ENCODE assay signal across 11 cellular contexts in the genomic region with DNA sequence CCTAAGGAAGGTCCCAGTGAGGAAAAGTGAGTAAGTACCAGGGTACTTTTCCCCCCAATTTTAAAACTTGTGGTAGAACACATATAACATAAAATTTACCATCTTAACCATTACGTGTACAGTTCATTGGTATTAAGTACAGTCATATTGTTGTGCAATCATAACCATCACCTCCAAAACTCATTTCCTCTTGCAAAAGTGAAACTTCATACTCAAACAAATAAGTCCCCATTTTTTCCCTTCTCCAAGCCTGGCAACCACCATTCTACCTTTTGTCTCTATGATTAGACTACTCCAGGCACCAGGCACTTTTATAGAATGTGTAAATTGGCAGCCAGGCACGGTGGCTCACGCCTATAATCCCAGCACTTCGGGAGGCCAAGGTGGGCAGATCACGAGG. TPM values are rescaled to one million over a fixed set of nuclear protein-coding genes. Genes with fewer than 3 reads are reported as not detected.
DNase-seq lines count a peak whose midpoint lies in the region; ATAC-seq, FAIRE-seq and TF ChIP-seq lines count a peak whose summit lies in the region.
"Had no signal": no experiment of that assay in that cellular context is flagged by ENCODE, and none has a peak within 500 bp of the region (broad histone marks: within the 10 kb centered on the region; RNA-seq: fewer than 3 reads in every experiment).

No MANE protein-coding gene starts in this region.

- no peak overlapping the region for H3K4me3 ChIP-seq in GM12878
- no peak overlapping the region for H3K4me3 ChIP-seq in heart left ventricle
- H3K4me3 ChIP-seq: gastrocnemius medialis, thyroid gland had no signal

- FAIRE-seq in GM12878 (lab: Jason Lieb, UNC): peak; percentile 81

- TF ChIP-seq CTCF in GM12878 (IDR thresholded peaks at IDR 0.05 in 2 of 3, conservative IDR thresholded peaks at IDR 0.05 in 1 of 3; ENCODE audit: control insufficient read depth in 2 of 3, extremely low read depth in 1 of 3, insufficient read depth in 1 of 3, low read depth in 3 of 3, low read length in 3 of 3): no peak
- TF ChIP-seq CTCF in heart left ventricle (IDR thresholded peaks at IDR 0.05): no peak

- no peak for TF ChIP-seq EP300 in GM12878 (IDR thresholded peaks at IDR 0.05; ENCODE audit: borderline replicate concordance in 1 of 2, control insufficient read depth in 1 of 2, low read depth in 2 of 2, low read length in 2 of 2)

- peaks cover 27% of the 10 kb centered on the region for H3K4me1 ChIP-seq in GM12878 (ENCODE audit: control insufficient read depth, insufficient read depth, low read length)
- H3K4me1 ChIP-seq in heart left ventricle: no peaks in the 10 kb centered on the region
- H3K4me1 ChIP-seq: gastrocnemius medialis, thyroid gland had no signal

- RAD21 ChIA-PET in GM12878 (lab: Charles Lee; ENCODE audit: unreplicated experiment): interaction anchor here (1.0 to 2.6 kb wide), 3 partner anchors 40 to 290 kb away, joined by 3 to 8 read pairs (median 6); a partner anchor contains a TSS

- peak; percentile 61 for DNase-seq in CD1c-positive myeloid dendritic cell (ENCODE audit: extremely low spot score)
- DNase-seq in GM12878 (ENCODE audit: low read depth, low spot score): no peak
- no peak for DNase-seq in heart left ventricle
- DNase-seq in amniotic stem cell (lab: John Stamatoyannopoulos, UW): no peak
- DNase-seq in NCI-H1092 (lab: John Stamatoyannopoulos, UW): no peak
- DNase-seq: gastrocnemius medialis, NCI-H82, thyroid gland had no signal

- no peak for TF ChIP-seq RAD21 in GM12878 (IDR thresholded peaks at IDR 0.05; ENCODE audit: insufficient read depth, low read depth, low read length)

- no peaks in the 10 kb centered on the region for H4K20me1 ChIP-seq in GM12878 (ENCODE audit: control insufficient read depth, insufficient read depth)

- peak overlapping the region; percentile 79 for H3K27ac ChIP-seq in GM12878 (ENCODE audit: control insufficient read depth, insufficient read depth)
- H3K27ac ChIP-seq in heart left ventricle: no peak overlapping the region
- H3K27ac ChIP-seq: gastrocnemius medialis, thyroid gland had no signal

- ATAC-seq in GM19397 (IDR thresholded peaks at IDR 0.05; ENCODE audit: unreplicated experiment): peak; percentile 37
- peak; percentile 37 for ATAC-seq in HG03378 (IDR thresholded peaks at IDR 0.05; ENCODE audit: unreplicated experiment)
- ATAC-seq in GM12878: peak; percentile 75
- no peak for ATAC-seq in heart left ventricle
- ATAC-seq in HG02970 (IDR thresholded peaks at IDR 0.05; ENCODE audit: low FRiP score, unreplicated experiment): no peak
- ATAC-seq: gastrocnemius medialis had no signal

- in situ Hi-C loops in GM12878 (cut with MboI): loop anchor here (25.0 kb wide), 1 partner anchor 2005 kb away; no protein-coding TSS in a partner anchor

- no TSS peak for BruUV-seq in GM12878 (replicated peaks; lab: Mats Ljungman, UMichigan)

- intact Hi-C loops in GM12878 (cut with micrococcal nuclease; ENCODE audit: unreplicated experiment) (loop anchor here (10.0 kb wide), 1 partner anchor 293 kb away; no protein-coding TSS in a partner anchor), heart left ventricle (cut with DNase I) (no loop called here)

- TF ChIP-seq POLR2A in GM12878 (IDR thresholded peaks at IDR 0.05; ENCODE audit: low read depth, low read length) (no peak), heart left ventricle (IDR thresholded peaks at IDR 0.05) (no peak)

- no peak overlapping the region for H3K9ac ChIP-seq in GM12878 (ENCODE audit: control insufficient read depth, insufficient read depth, low read length)

- POLR2A ChIA-PET in GM12878 (lab: Charles Lee): interaction anchor here (1.1 to 1.9 kb wide), 2 partner anchors 11 to 27 kb away, joined by 3 to 9 read pairs; a partner anchor contains a TSS

- WGBS in GM12878 (ENCODE audit: insufficient coverage, insufficient replicate concordance, low lambda C conversion rate, missing lambda C conversion rate): 68% methylated on average over 5 of the region's 5 CpGs
- 93 to 97% (median 95%) methylated on average over 5 of the region's 5 CpGs for WGBS in heart left ventricle, 4 donors

- peak overlapping the region; percentile 73 for H3K4me2 ChIP-seq in GM12878 (ENCODE audit: control insufficient read depth, insufficient read depth)

- peaks cover 39% of the 10 kb centered on the region for H3K79me2 ChIP-seq in GM12878 (ENCODE audit: control insufficient read depth, insufficient read depth, low read length)

- CTCF ChIA-PET in GM12878 (lab: Yijun Ruan, JAX): interaction anchor here (1.0 to 2.3 kb wide), 12 partner anchors 8 to 290 kb away, joined by 3 to 16 read pairs (median 6); a partner anchor contains a TSS

- H3K27me3 ChIP-seq in GM12878 (replicated peaks in 1 of 2; ENCODE audit: control insufficient read depth in 2 of 2, insufficient read depth in 2 of 2, low read length in 1 of 2) (no peaks in the 10 kb centered on the region), heart left ventricle (no peaks in the 10 kb centered on the region)
- H3K27me3 ChIP-seq: gastrocnemius medialis, thyroid gland had no signal

- H3K36me3 ChIP-seq in GM12878 (ENCODE audit: control insufficient read depth in 2 of 2, insufficient read depth in 2 of 2, low read length in 1 of 2) (peaks cover 24 to 32% of the 10 kb centered on the region in 2 experiments), heart left ventricle (peaks cover 0 to 46% (median 3%) of the 10 kb centered on the region in 9 donors)
- H3K36me3 ChIP-seq: gastrocnemius medialis, thyroid gland had no signal

- H2AFZ ChIP-seq in GM12878 (ENCODE audit: control insufficient read depth, low read depth, low read length): peak overlapping the region; percentile 73

- H3K9me3 ChIP-seq in GM12878 (replicated peaks; ENCODE audit: control insufficient read depth, insufficient read depth, low read length) (no peaks in the 10 kb centered on the region), heart left ventricle (no peaks in the 10 kb centered on the region)
- H3K9me3 ChIP-seq: gastrocnemius medialis, thyroid gland had no signal

- SMC1A ChIA-PET in GM12878 (lab: Charles Lee; ENCODE audit: uncharacterized antibody, unreplicated experiment): interaction anchor here (0.6 to 3.0 kb wide), 8 partner anchors 7 to 290 kb away, joined by 3 to 14 read pairs (median 5); a partner anchor contains a TSS

RNA-seq across cellular contexts. Expression of a gene that starts 12.2 kb away (rescaled TPM):
- 219 and 229 TPM in 2 replicates for total RNA-seq in GM12878 (2013; cell fraction: nucleolus; rRNA removed)
- total RNA-seq in GM12878 (2014; rRNA removed) (139 and 158 TPM in 2 replicates), GM12878 (2014; rRNA removed; fragmentation: Illumina TruSeq; extraction: Trizol) (150 and 156 TPM in 2 replicates), GM12878 (2021) (108 and 113 TPM in 2 replicates), heart left ventricle (10 to 100 TPM in 2 of 9 donors, 1 to 10 TPM in 7; 3.1 to 25.7 (median 4.7) TPM)
- polyA plus RNA-seq in GM12878 (2011; ENCODE audit: low read depth): 74.2 TPM
- polyA plus RNA-seq in GM12878 (2011; rRNA removed) (241 and 262 TPM in 2 replicates), GM12878 (2014; fragmentation: Illumina TruSeq; extraction: Trizol) (161 and 192 TPM in 2 replicates), GM12878 (2014; fragmentation: Nextera tagmentation; extraction: Ambion mirVana) (100 to 1,000 TPM; 100 to 130 TPM), GM12878 (2014; rRNA removed) (118 and 133 TPM in 2 replicates), GM12878 (2016; fragmentation: Nextera tagmentation; extraction: Ambion mirVana) (100 to 1,000 TPM; 109 to 110 TPM), heart left ventricle (1 to 10 TPM; 1.9 to 4.7 TPM)
- 209 and 229 TPM in 2 replicates for polyA plus RNA-seq in GM12878 (2011; cell fraction: cytosol; rRNA removed)
- 514 and 607 TPM in 2 replicates for polyA plus RNA-seq in GM12878 (2011; cell fraction: nucleus; rRNA removed)
- polyA plus RNA-seq in GM12878 (2012): 59.3 and 84.1 TPM in 2 replicates
- polyA minus RNA-seq in GM12878 (2011; rRNA and poly(A)+ RNA removed): 232 and 236 TPM in 2 replicates
- polyA minus RNA-seq in GM12878 (2011; cell fraction: cytosol; rRNA and poly(A)+ RNA removed): 75.6 and 81.0 TPM in 2 replicates
- 105 and 119 TPM in 2 replicates for polyA minus RNA-seq in GM12878 (2011; cell fraction: nucleus; rRNA and poly(A)+ RNA removed)

RNA-seq across cellular contexts. Expression of a gene that starts 27.5 kb away (rescaled TPM):
- total RNA-seq in GM12878 (2013; cell fraction: nucleolus; rRNA removed): 79.1 and 84.8 TPM in 2 replicates
- 19.5 and 19.7 TPM in 2 replicates for total RNA-seq in GM12878 (2014; rRNA removed)
- 10.0 and 10.6 TPM in 2 replicates for total RNA-seq in GM12878 (2014; rRNA removed; fragmentation: Illumina TruSeq; extraction: Trizol)
- 23.5 and 25.6 TPM in 2 replicates for total RNA-seq in GM12878 (2021)
- polyA plus RNA-seq in GM12878 (2011; ENCODE audit: low read depth): 8.6 TPM
- polyA plus RNA-seq in GM12878 (2011; rRNA removed): 19.1 and 22.1 TPM in 2 replicates
- polyA plus RNA-seq in GM12878 (2011; cell fraction: cytosol; rRNA removed): 13.5 and 18.1 TPM in 2 replicates
- polyA plus RNA-seq in GM12878 (2011; cell fraction: nucleus; rRNA removed): 121 and 130 TPM in 2 replicates
- polyA plus RNA-seq in GM12878 (2012): 15.9 and 16.7 TPM in 2 replicates
- 10.7 and 11.5 TPM in 2 replicates for polyA plus RNA-seq in GM12878 (2014; fragmentation: Illumina TruSeq; extraction: Trizol)
- polyA plus RNA-seq in GM12878 (2014; fragmentation: Nextera tagmentation; extraction: Ambion mirVana): 1 to 10 TPM; 5.2 to 8.0 TPM
- 27.3 and 27.4 TPM in 2 replicates for polyA plus RNA-seq in GM12878 (2014; rRNA removed)
- 10 to 100 TPM; 29.5 to 30.4 TPM for polyA plus RNA-seq in GM12878 (2016; fragmentation: Nextera tagmentation; extraction: Ambion mirVana)
- polyA minus RNA-seq in GM12878 (2011; rRNA and poly(A)+ RNA removed): 11.0 and 13.1 TPM in 2 replicates
- 4.5 and 7.6 TPM in 2 replicates for polyA minus RNA-seq in GM12878 (2011; cell fraction: cytosol; rRNA and poly(A)+ RNA removed)
- 18.5 and 31.2 TPM in 2 replicates for polyA minus RNA-seq in GM12878 (2011; cell fraction: nucleus; rRNA and poly(A)+ RNA removed)
- total RNA-seq in heart left ventricle: 10 to 100 TPM in 1 of 9 donors, 1 to 10 TPM in 8; 5.6 to 11.1 (median 7.3) TPM
- polyA plus RNA-seq in heart left ventricle: 1 to 10 TPM; 5.4 to 6.9 TPM

RNA-seq across cellular contexts. Expression of a gene that starts 40.3 kb away (rescaled TPM):
- total RNA-seq in GM12878 (2013; cell fraction: nucleolus; rRNA removed): 28.7 and 36.3 TPM in 2 replicates
- total RNA-seq in GM12878 (2014; rRNA removed) (10.1 and 11.4 TPM in 2 replicates), GM12878 (2014; rRNA removed; fragmentation: Illumina TruSeq; extraction: Trizol) (12.4 and 13.6 TPM in 2 replicates), GM12878 (2021) (19.8 and 20.0 TPM in 2 replicates), heart left ventricle (1 to 10 TPM; 2.9 to 7.9 (median 5.7) TPM)
- 11.4 TPM for polyA plus RNA-seq in GM12878 (2011; ENCODE audit: low read depth)
- polyA plus RNA-seq in GM12878 (2011; rRNA removed) (19.9 and 21.5 TPM in 2 replicates), GM12878 (2014; fragmentation: Illumina TruSeq; extraction: Trizol) (11.5 and 12.7 TPM in 2 replicates), GM12878 (2014; fragmentation: Nextera tagmentation; extraction: Ambion mirVana) (10 to 100 TPM; 11.8 to 18.6 TPM), GM12878 (2014; rRNA removed) (12.1 and 14.7 TPM in 2 replicates), GM12878 (2016; fragmentation: Nextera tagmentation; extraction: Ambion mirVana) (10 to 100 TPM; 15.7 to 18.3 TPM), heart left ventricle (1 to 10 TPM; 3.8 to 8.2 TPM)
- polyA plus RNA-seq in GM12878 (2011; cell fraction: cytosol; rRNA removed): 13.6 and 15.6 TPM in 2 replicates
- 38.0 and 43.6 TPM in 2 replicates for polyA plus RNA-seq in GM12878 (2011; cell fraction: nucleus; rRNA removed)
- polyA plus RNA-seq in GM12878 (2012): 21.1 and 33.7 TPM in 2 replicates
- polyA minus RNA-seq in GM12878 (2011; rRNA and poly(A)+ RNA removed): 15.6 and 19.5 TPM in 2 replicates
- 8.2 and 16.7 TPM in 2 replicates for polyA minus RNA-seq in GM12878 (2011; cell fraction: cytosol; rRNA and poly(A)+ RNA removed)
- 13.3 and 24.9 TPM in 2 replicates for polyA minus RNA-seq in GM12878 (2011; cell fraction: nucleus; rRNA and poly(A)+ RNA removed)

RNA-seq across cellular contexts. Expression of a gene that starts 47.0 kb away (rescaled TPM):
- total RNA-seq in GM12878 (2013; cell fraction: nucleolus; rRNA removed): 81.1 and 96.0 TPM in 2 replicates
- 31.6 and 40.4 TPM in 2 replicates for total RNA-seq in GM12878 (2014; rRNA removed)
- 21.3 TPM in 2 replicates for total RNA-seq in GM12878 (2014; rRNA removed; fragmentation: Illumina TruSeq; extraction: Trizol)
- 56.3 and 58.9 TPM in 2 replicates for total RNA-seq in GM12878 (2021)
- polyA plus RNA-seq in GM12878 (2011; ENCODE audit: low read depth): 23.7 TPM
- 24.2 and 40.5 TPM in 2 replicates for polyA plus RNA-seq in GM12878 (2011; rRNA removed)
- 45.4 and 64.5 TPM in 2 replicates for polyA plus RNA-seq in GM12878 (2011; cell fraction: cytosol; rRNA removed)
- polyA plus RNA-seq in GM12878 (2011; cell fraction: nucleus; rRNA removed): 188 and 193 TPM in 2 replicates
- polyA plus RNA-seq in GM12878 (2012): 43.0 and 46.7 TPM in 2 replicates
- 12.6 and 22.1 TPM in 2 replicates for polyA plus RNA-seq in GM12878 (2014; fragmentation: Illumina TruSeq; extraction: Trizol)
- polyA plus RNA-seq in GM12878 (2014; fragmentation: Nextera tagmentation; extraction: Ambion mirVana): 10 to 100 TPM; 10.3 to 19.8 TPM
- 44.5 and 48.8 TPM in 2 replicates for polyA plus RNA-seq in GM12878 (2014; rRNA removed)
- 10 to 100 TPM; 56.6 to 57.8 TPM for polyA plus RNA-seq in GM12878 (2016; fragmentation: Nextera tagmentation; extraction: Ambion mirVana)
- polyA minus RNA-seq in GM12878 (2011; rRNA and poly(A)+ RNA removed): 53.8 and 78.0 TPM in 2 replicates
- polyA minus RNA-seq in GM12878 (2011; cell fraction: cytosol; rRNA and poly(A)+ RNA removed): 17.4 and 27.0 TPM in 2 replicates
- polyA minus RNA-seq in GM12878 (2011; cell fraction: nucleus; rRNA and poly(A)+ RNA removed): 46.8 and 70.7 TPM in 2 replicates
- total RNA-seq in heart left ventricle: 10 to 100 TPM; 12.0 to 34.0 (median 21.9) TPM
- 10 to 100 TPM; 20.0 to 24.9 TPM for polyA plus RNA-seq in heart left ventricle

RNA-seq across cellular contexts. Expression of a gene that starts 49.8 kb away (rescaled TPM):
- 34.1 and 48.7 TPM in 2 replicates for total RNA-seq in GM12878 (2013; cell fraction: nucleolus; rRNA removed)
- total RNA-seq in GM12878 (2014; rRNA removed): 25.7 and 27.7 TPM in 2 replicates
- total RNA-seq in GM12878 (2014; rRNA removed; fragmentation: Illumina TruSeq; extraction: Trizol): 19.9 and 21.0 TPM in 2 replicates
- 20.3 and 24.6 TPM in 2 replicates for total RNA-seq in GM12878 (2021)
- polyA plus RNA-seq in GM12878 (2011; ENCODE audit: low read depth): 8.8 TPM
- 15.2 and 19.3 TPM in 2 replicates for polyA plus RNA-seq in GM12878 (2011; rRNA removed)
- 24.1 and 26.6 TPM in 2 replicates for polyA plus RNA-seq in GM12878 (2011; cell fraction: cytosol; rRNA removed)
- polyA plus RNA-seq in GM12878 (2011; cell fraction: nucleus; rRNA removed): 18.4 and 21.1 TPM in 2 replicates
- 11.5 and 16.8 TPM in 2 replicates for polyA plus RNA-seq in GM12878 (2012)
- polyA plus RNA-seq in GM12878 (2014; fragmentation: Illumina TruSeq; extraction: Trizol): 22.2 and 25.7 TPM in 2 replicates
- 1 to 10 TPM; 5.6 to 9.0 TPM for polyA plus RNA-seq in GM12878 (2014; fragmentation: Nextera tagmentation; extraction: Ambion mirVana)
- 30.4 and 32.2 TPM in 2 replicates for polyA plus RNA-seq in GM12878 (2014; rRNA removed)
- polyA plus RNA-seq in GM12878 (2016; fragmentation: Nextera tagmentation; extraction: Ambion mirVana): 10 to 100 TPM; 35.9 to 39.5 TPM
- polyA minus RNA-seq in GM12878 (2011; rRNA and poly(A)+ RNA removed): 22.6 and 28.6 TPM in 2 replicates
- 5.5 and 6.2 TPM in 2 replicates for polyA minus RNA-seq in GM12878 (2011; cell fraction: cytosol; rRNA and poly(A)+ RNA removed)
- polyA minus RNA-seq in GM12878 (2011; cell fraction: nucleus; rRNA and poly(A)+ RNA removed): 24.1 and 39.4 TPM in 2 replicates
- 10 to 100 TPM; 10.9 to 19.9 (median 15.2) TPM for total RNA-seq in heart left ventricle
- 10 to 100 TPM; 13.9 to 16.8 TPM for polyA plus RNA-seq in heart left ventricle

Comparison
In these comparisons a context has a peak if more than half of its experiments do, and no peak if none do; other contexts are left out.
1. ATAC-seq: peak in GM19397 (single experiment), HG03378 (single experiment) and GM12878 (single experiment); none in heart left ventricle (0 of 4) and HG02970 (single experiment).
2. RNA of a gene that starts 12.2 kb away (total RNA-seq): 108 to 229 TPM in GM12878; 3.1 to 25.7 TPM in heart left ventricle; every median in the first group is over 4 times any median in the second.